Comparison of ENCODE assay signal across 8 cellular contexts in the genomic region with DNA sequence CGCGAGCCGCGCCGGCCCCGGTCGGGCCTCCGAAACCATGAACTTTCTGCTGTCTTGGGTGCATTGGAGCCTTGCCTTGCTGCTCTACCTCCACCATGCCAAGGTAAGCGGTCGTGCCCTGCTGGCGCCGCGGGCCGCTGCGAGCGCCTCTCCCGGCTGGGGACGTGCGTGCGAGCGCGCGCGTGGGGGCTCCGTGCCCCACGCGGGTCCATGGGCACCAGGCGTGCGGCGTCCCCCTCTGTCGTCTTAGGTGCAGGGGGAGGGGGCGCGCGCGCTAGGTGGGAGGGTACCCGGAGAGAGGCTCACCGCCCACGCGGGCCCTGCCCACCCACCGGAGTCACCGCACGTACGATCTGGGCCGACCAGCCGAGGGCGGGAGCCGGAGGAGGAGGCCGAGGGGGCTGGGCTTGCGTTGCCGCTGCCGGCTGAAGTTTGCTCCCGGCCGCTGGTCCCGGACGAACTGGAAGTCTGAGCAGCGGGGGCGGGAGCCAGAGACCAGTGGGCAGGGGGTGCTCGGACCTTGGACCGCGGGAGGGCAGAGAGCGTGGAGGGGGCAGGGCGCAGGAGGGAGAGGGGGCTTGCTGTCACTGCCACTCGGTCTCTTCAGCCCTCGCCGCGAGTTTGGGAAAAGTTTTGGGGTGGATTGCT. TPM values are rescaled to one million over a fixed set of nuclear protein-coding genes. Genes with fewer than 3 reads are reported as not detected.
DNase-seq lines count a peak whose midpoint lies in the region; ATAC-seq and TF ChIP-seq lines count a peak whose summit lies in the region.

No MANE protein-coding gene starts in this region.

- peak overlapping the region; percentile 92 for H3K4me3 ChIP-seq in choroid plexus epithelial cell (ENCODE audit: low read depth, low read length)
- peak overlapping the region; percentile 83 to 93 for H3K4me3 ChIP-seq in left lung

- peaks cover 0 to 12% of the 10 kb centered on the region in 2 donors for H3K36me3 ChIP-seq in left lung

- H3K4me3 Mint-ChIP-seq in activated CD4-positive, alpha-beta T cell treated with anti-CD3 and anti-CD28 coated beads for 36 hours, result peak overlapping the region; percentile 96

- peaks cover 4% of the 10 kb centered on the region for H3K27me3 Mint-ChIP-seq in activated CD4-positive, alpha-beta T cell treated with anti-CD3 and anti-CD28 coated beads for 36 hours

- peaks cover 20 to 57% of the 10 kb centered on the region in 2 donors for H3K4me1 ChIP-seq in left lung

- peak overlapping the region; percentile 67 for H3K27ac Mint-ChIP-seq in activated CD4-positive, alpha-beta T cell treated with anti-CD3 and anti-CD28 coated beads for 36 hours

- H3K4me1 Mint-ChIP-seq in activated CD4-positive, alpha-beta T cell treated with anti-CD3 and anti-CD28 coated beads for 36 hours, result peaks cover 27% of the 10 kb centered on the region

- peaks cover 28% of the 10 kb centered on the region for H3K36me3 Mint-ChIP-seq in activated CD4-positive, alpha-beta T cell treated with anti-CD3 and anti-CD28 coated beads for 36 hours (ENCODE audit: low read depth)

- DNase-seq in DMS 273 (lab: John Stamatoyannopoulos, UW; ENCODE audit: unreplicated experiment), result peak; percentile 85
- no peak for DNase-seq in DMS 273 treated with DMSO at 0.1 percent for 48 hours (lab: John Stamatoyannopoulos, UW)
- peak; percentile 61 for DNase-seq in M059J (ENCODE audit: low read depth)
- peak; percentile 84 for DNase-seq in activated CD4-positive, alpha-beta T cell treated with anti-CD3 and anti-CD28 coated beads for 36 hours
- peak; percentile 59 for DNase-seq in choroid plexus epithelial cell (ENCODE audit: low read depth)
- DNase-seq in left lung, result peak; percentile 82 to 93
- DNase-seq in stimulated activated CD4-positive, alpha-beta T cell treated with anti-CD3 and anti-CD28 coated beads, Interleukin-4, amount 100 ng/mL, for 1 hour, result peak; percentile 76

- intact Hi-C loops in activated CD4-positive, alpha-beta T cell treated with anti-CD3 and anti-CD28 coated beads for 36 hours (cut with DNase I, micrococcal nuclease), result loop anchor here (1.0 to 10.0 kb wide), 14 partner anchors 47 to 615 kb away; partner anchors contain the start of genes HSP90AB1 (in 2 of the 2), AARS2 (in 1 of the 2), ABCC10 (in 1 of the 2) and CDC5L (in 1 of the 2)
- intact Hi-C loops in left lung (cut with DNase I), result loop anchor here in 1 of 2 donors (5.0 kb wide), 1 partner anchor 104 kb away; no protein-coding TSS in a partner anchor

- H3K9me3 Mint-ChIP-seq in activated CD4-positive, alpha-beta T cell treated with anti-CD3 and anti-CD28 coated beads for 36 hours (ENCODE audit: low read depth), result no peaks in the 10 kb centered on the region

- peak overlapping the region; percentile 92 to 96 for H3K27ac ChIP-seq in left lung

- H3K9me3 ChIP-seq in left lung, result no peaks in the 10 kb centered on the region

- no peaks in the 10 kb centered on the region for H3K27me3 ChIP-seq in left lung

- POLR2A ChIA-PET in activated CD4-positive, alpha-beta T cell treated with anti-CD3 and anti-CD28 coated beads for 36 hours (lab: Charles Lee), result interaction anchor here (1.2 to 1.8 kb wide), 3 partner anchors 47 to 476 kb away, joined by 4 to 10 read pairs (median 4); partner anchors contain the start of gene HSP90AB1

- ATAC-seq in activated CD4-positive, alpha-beta T cell treated with anti-CD3 and anti-CD28 coated beads for 36 hours, result peak; percentile 18
- ATAC-seq in left lung, result peak; percentile 24
- no peak for ATAC-seq in HG03139 (IDR thresholded peaks at IDR 0.05; ENCODE audit: unreplicated experiment)

- TF ChIP-seq CTCF in choroid plexus epithelial cell (conservative IDR thresholded peaks at IDR 0.05; ENCODE audit: low read depth, low read length), result no peak
- TF ChIP-seq CTCF in left lung (IDR thresholded peaks at IDR 0.05), result no peak

- CTCF ChIA-PET in activated CD4-positive, alpha-beta T cell treated with anti-CD3 and anti-CD28 coated beads for 36 hours (lab: Charles Lee), result interaction anchor here (1.1 to 4.4 kb wide), 6 partner anchors 11 to 308 kb away, joined by 3 to 46 read pairs (median 18); no protein-coding TSS in a partner anchor

RNA-seq across cellular contexts. Expression of gene VEGFA, which starts 1.3 kb away (rescaled TPM):
- total RNA-seq in M059J (2014; rRNA removed; shearing (Covaris generic)), result 41.2 and 65.8 TPM in 2 replicates
- 10 to 100 TPM; 64.6 to 72.8 TPM for total RNA-seq in activated CD4-positive, alpha-beta T cell treated with anti-CD3 and anti-CD28 coated beads for 36 hours
- 100 to 1,000 TPM; 147 to 154 TPM for total RNA-seq in left lung
